15 cellular contexts compared by ENCODE assay signal in genomic region chr3:45139372-45139894, GRCh38. TPM values are rescaled to one million over a fixed set of nuclear protein-coding genes. Genes with fewer than 3 reads are reported as not detected.
DNase-seq lines count a peak whose midpoint lies in the region; ATAC-seq and TF ChIP-seq lines count a peak whose summit lies in the region.
"Had no signal": no experiment of that assay in that cellular context is flagged by ENCODE, and none has a peak within 500 bp of the region (broad histone marks: within the 10 kb centered on the region; RNA-seq: fewer than 3 reads in every experiment).

No MANE protein-coding gene starts in this region.

- peaks cover 0 to 6% (median 3%) of the 10 kb centered on the region in 3 donors for H3K4me1 Mint-ChIP-seq in CD8-positive, alpha-beta memory T cell
- peaks cover 40% of the 10 kb centered on the region for H3K4me1 Mint-ChIP-seq in WTC11

- CTCF ChIA-PET in CD8-positive, alpha-beta memory T cell (lab: Charles Lee) = no interaction called here
- CTCF ChIA-PET in WTC11 (lab: Charles Lee) = interaction anchor here (1.4 to 1.9 kb wide), 2 partner anchors 71 kb away, joined by 3 to 7 read pairs; no protein-coding TSS in a partner anchor

- no peaks in the 10 kb centered on the region for H3K36me3 ChIP-seq in CD8-positive, alpha-beta memory T cell (ENCODE audit: insufficient read depth, low read length)
- no peaks in the 10 kb centered on the region for H3K36me3 ChIP-seq in HAP-1 (replicated peaks)

- H3K4me1 ChIP-seq in CD8-positive, alpha-beta memory T cell (ENCODE audit: insufficient read depth, low read length) = no peaks in the 10 kb centered on the region
- H3K4me1 ChIP-seq in HAP-1 = 0 out of 2 replicates have a peak, but pooled peaks cover 2% of the 10 kb centered on the region

- H3K4me3 ChIP-seq in CD8-positive, alpha-beta memory T cell (ENCODE audit: low read length) = no peak overlapping the region
- H3K4me3 ChIP-seq in fibroblast of villous mesenchyme (ENCODE audit: low read depth, low read length) (no peak overlapping the region), skeletal muscle cell (ENCODE audit: low read depth, low read length) (no peak overlapping the region), HAP-1 (no peak overlapping the region)

- in situ Hi-C loops in HAP-1 (cut with MboI; ENCODE audit: low sequenced_read_pairs) = no loop called here

- peak; percentile 19 for ATAC-seq in WTC11
- ATAC-seq in GM21423 (IDR thresholded peaks at IDR 0.05; ENCODE audit: unreplicated experiment) = no peak
- ATAC-seq: activated CD8-positive, alpha-beta memory T cell treated with anti-CD3 and anti-CD28 coated beads, Interleukin-2, amount 10 ng/mL, durations not matched to agents 7 days and 5 days had no signal

- POLR2A ChIA-PET in CD8-positive, alpha-beta memory T cell (lab: Charles Lee) = no interaction called here
- POLR2A ChIA-PET in WTC11 (lab: Charles Lee) = no interaction called here

- H3K27ac ChIP-seq in CD8-positive, alpha-beta memory T cell (ENCODE audit: low read depth, low read length) = peak overlapping the region; percentile 66

- TF ChIP-seq CTCF in WTC11 (IDR thresholded peaks at IDR 0.05) (no peak), fibroblast of villous mesenchyme (IDR thresholded peaks at IDR 0.05; ENCODE audit: insufficient read depth, low read depth, low read length) (no peak)

- no peak for DNase-seq in CD8-positive, alpha-beta memory T cell
- no peak for DNase-seq in WTC11 (ENCODE audit: low spot score)
- peak; percentile 55 for DNase-seq in fibroblast of villous mesenchyme (ENCODE audit: low read depth)
- peak; percentile 71 for DNase-seq in skeletal muscle cell (ENCODE audit: low read depth)
- no peak for DNase-seq in retina
- no peak for DNase-seq in GOT3 (lab: John Stamatoyannopoulos, UW)
- no peak for DNase-seq in HAP-1 (ENCODE audit: low spot score in 2 of 2)
- DNase-seq: activated CD8-positive, alpha-beta memory T cell treated with anti-CD3 and anti-CD28 coated beads, Interleukin-2, amount 10 ng/mL, durations not matched to agents 7 days and 5 days; activated naive CD4-positive, alpha-beta T cell treated with anti-CD3 and anti-CD28 coated beads, Interleukin-2, amount 10 ng/mL, durations not matched to agents 7 days and 5 days; caudate nucleus; DMS79; posterior cingulate gyrus; stimulated activated CD4-positive, alpha-beta T cell treated with anti-CD3 and anti-CD28 coated beads, Interleukin-1b, Interleukin-23, amount 100 ng/mL, for 48 hours; stimulated activated CD8-positive, alpha-beta memory T cell treated with anti-CD3 and anti-CD28 coated beads, Interleukin-4, amount 100 ng/mL, for 48 hours had no signal

- peaks cover 0 to 4% (median 0%) of the 10 kb centered on the region in 3 donors for H3K36me3 Mint-ChIP-seq in CD8-positive, alpha-beta memory T cell
- no peaks in the 10 kb centered on the region for H3K36me3 Mint-ChIP-seq in WTC11
- H3K36me3 Mint-ChIP-seq: activated CD8-positive, alpha-beta memory T cell treated with anti-CD3 and anti-CD28 coated beads, Interleukin-2, amount 10 ng/mL, durations not matched to agents 7 days and 5 days had no signal

- H3K9me3 Mint-ChIP-seq in CD8-positive, alpha-beta memory T cell = no peaks in the 10 kb centered on the region
- no peaks in the 10 kb centered on the region for H3K9me3 Mint-ChIP-seq in WTC11
- H3K9me3 Mint-ChIP-seq: activated naive CD4-positive, alpha-beta T cell treated with anti-CD3 and anti-CD28 coated beads, Interleukin-2, amount 10 ng/mL, durations not matched to agents 7 days and 5 days had no signal

- H3K27ac Mint-ChIP-seq in CD8-positive, alpha-beta memory T cell = no peak overlapping the region
- H3K27ac Mint-ChIP-seq in WTC11 = peak overlapping the region; percentile 69; the same call in 1 of the 2 replicates
- H3K27ac Mint-ChIP-seq: activated CD8-positive, alpha-beta memory T cell treated with anti-CD3 and anti-CD28 coated beads, Interleukin-2, amount 10 ng/mL, durations not matched to agents 7 days and 5 days; activated naive CD4-positive, alpha-beta T cell treated with anti-CD3 and anti-CD28 coated beads, Interleukin-2, amount 10 ng/mL, durations not matched to agents 7 days and 5 days had no signal

- no peak overlapping the region for H3K4me3 Mint-ChIP-seq in CD8-positive, alpha-beta memory T cell
- no peak overlapping the region for H3K4me3 Mint-ChIP-seq in WTC11
- H3K4me3 Mint-ChIP-seq: activated CD8-positive, alpha-beta memory T cell treated with anti-CD3 and anti-CD28 coated beads, Interleukin-2, amount 10 ng/mL, durations not matched to agents 7 days and 5 days; activated naive CD4-positive, alpha-beta T cell treated with anti-CD3 and anti-CD28 coated beads, Interleukin-2, amount 10 ng/mL, durations not matched to agents 7 days and 5 days had no signal

- no peaks in the 10 kb centered on the region for H3K27me3 ChIP-seq in CD8-positive, alpha-beta memory T cell (ENCODE audit: insufficient read depth, low read length, poor library complexity, severe bottlenecking)
- peaks cover 2% of the 10 kb centered on the region for H3K27me3 ChIP-seq in HAP-1 (ENCODE audit: low read depth)

- peaks cover 26 to 39% of the 10 kb centered on the region in 2 donors for H3K27me3 Mint-ChIP-seq in CD8-positive, alpha-beta memory T cell
- H3K27me3 Mint-ChIP-seq in WTC11 (ENCODE audit: low read depth) = peaks cover 11% of the 10 kb centered on the region

- H3K9me3 ChIP-seq in CD8-positive, alpha-beta memory T cell (ENCODE audit: low read length) = no peaks in the 10 kb centered on the region
- no peaks in the 10 kb centered on the region for H3K9me3 ChIP-seq in HAP-1

TF ChIP-seq in WTC11, 78 proteins besides CTCF, POLR2A, EP300 and RAD21 (continues in another document):
- TF ChIP-seq ZNF232 (CRISPR knock-in tag; IDR thresholded peaks at IDR 0.05) (no peak), ZNF532 (CRISPR knock-in tag; IDR thresholded peaks at IDR 0.05; ENCODE audit: borderline replicate concordance) (no peak), ATF2 (CRISPR knock-in tag; IDR thresholded peaks at IDR 0.05; ENCODE audit: borderline replicate concordance, low read depth) (no peak), TEAD1 (CRISPR knock-in tag; IDR thresholded peaks at IDR 0.05) (no peak)

RNA-seq across cellular contexts. Expression of gene CDCP1, which starts 6.7 kb away (rescaled TPM):
- under 1 TPM; 0.71 to 0.96 TPM for total RNA-seq in CD8-positive, alpha-beta memory T cell
- polyA plus RNA-seq in CD8-positive, alpha-beta memory T cell = not detected
- 13.4 to 14.6 TPM (median 13.5 TPM) in 3 replicates for total RNA-seq in WTC11 (2021)
- 10.4 and 20.6 TPM in 2 replicates for total RNA-seq in fibroblast of villous mesenchyme

Comparison
In these comparisons a context has a peak if more than half of its experiments do, and no peak if none do; other contexts are left out.
1. DNase-seq: peak in fibroblast of villous mesenchyme (single experiment) and skeletal muscle cell (single experiment); none in CD8-positive, alpha-beta memory T cell (0 of 5), WTC11 (single experiment), retina (single experiment), GOT3 (single experiment) and HAP-1 (0 of 2).